ENCODE assay signal across 1 cellular context in the genomic region with DNA sequence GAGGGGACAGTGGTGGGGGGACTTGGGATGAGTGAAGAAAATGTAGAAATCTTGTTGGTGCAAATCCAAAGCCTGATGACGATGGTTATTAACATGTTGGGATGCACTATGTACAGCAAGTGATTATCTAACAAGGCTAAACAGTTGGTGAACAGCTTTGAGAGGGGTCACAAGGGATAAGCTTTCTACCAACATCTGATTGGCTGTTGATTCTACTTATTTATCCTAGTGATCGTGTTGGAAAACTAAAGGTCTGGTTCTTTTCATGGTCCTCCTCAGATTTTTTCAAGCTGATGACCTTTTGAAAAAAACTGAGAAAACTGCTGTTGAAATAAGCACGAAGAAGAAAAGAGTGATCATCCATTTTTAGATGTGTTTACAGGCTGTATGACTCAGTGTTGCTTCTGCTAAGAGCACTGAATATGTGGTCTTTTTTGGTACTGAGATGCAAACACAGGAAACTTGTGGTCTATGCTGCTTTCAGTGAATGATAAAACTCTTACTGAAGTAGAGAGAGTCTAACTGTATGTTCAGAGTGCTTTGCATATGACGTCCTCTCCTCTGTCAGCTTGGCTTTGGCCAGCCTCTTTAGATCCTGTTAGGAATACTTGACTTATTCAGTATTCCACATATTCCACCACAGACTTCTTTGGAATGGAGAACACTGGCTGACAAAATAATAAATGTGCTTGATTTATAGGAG.
TF ChIP-seq lines count a peak whose summit lies in the region.

No MANE protein-coding gene starts in this region.

TF ChIP-seq in GM12878, 131 proteins besides CTCF, POLR2A, EP300 and RAD21 (continued from another document):
- TF ChIP-seq, protein P1, sequence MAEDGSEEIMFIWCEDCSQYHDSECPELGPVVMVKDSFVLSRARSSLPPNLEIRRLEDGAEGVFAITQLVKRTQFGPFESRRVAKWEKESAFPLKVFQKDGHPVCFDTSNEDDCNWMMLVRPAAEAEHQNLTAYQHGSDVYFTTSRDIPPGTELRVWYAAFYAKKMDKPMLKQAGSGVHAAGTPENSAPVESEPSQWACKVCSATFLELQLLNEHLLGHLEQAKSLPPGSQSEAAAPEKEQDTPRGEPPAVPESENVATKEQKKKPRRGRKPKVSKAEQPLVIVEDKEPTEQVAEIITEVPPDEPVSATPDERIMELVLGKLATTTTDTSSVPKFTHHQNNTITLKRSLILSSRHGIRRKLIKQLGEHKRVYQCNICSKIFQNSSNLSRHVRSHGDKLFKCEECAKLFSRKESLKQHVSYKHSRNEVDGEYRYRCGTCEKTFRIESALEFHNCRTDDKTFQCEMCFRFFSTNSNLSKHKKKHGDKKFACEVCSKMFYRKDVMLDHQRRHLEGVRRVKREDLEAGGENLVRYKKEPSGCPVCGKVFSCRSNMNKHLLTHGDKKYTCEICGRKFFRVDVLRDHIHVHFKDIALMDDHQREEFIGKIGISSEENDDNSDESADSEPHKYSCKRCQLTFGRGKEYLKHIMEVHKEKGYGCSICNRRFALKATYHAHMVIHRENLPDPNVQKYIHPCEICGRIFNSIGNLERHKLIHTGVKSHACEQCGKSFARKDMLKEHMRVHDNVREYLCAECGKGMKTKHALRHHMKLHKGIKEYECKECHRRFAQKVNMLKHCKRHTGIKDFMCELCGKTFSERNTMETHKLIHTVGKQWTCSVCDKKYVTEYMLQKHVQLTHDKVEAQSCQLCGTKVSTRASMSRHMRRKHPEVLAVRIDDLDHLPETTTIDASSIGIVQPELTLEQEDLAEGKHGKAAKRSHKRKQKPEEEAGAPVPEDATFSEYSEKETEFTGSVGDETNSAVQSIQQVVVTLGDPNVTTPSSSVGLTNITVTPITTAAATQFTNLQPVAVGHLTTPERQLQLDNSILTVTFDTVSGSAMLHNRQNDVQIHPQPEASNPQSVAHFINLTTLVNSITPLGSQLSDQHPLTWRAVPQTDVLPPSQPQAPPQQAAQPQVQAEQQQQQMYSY (CRISPR knock-in tag; IDR thresholded peaks at IDR 0.05): no peak
- TF ChIP-seq DPF2 (IDR thresholded peaks at IDR 0.05): peak; percentile 72
- TF ChIP-seq, protein P2, sequence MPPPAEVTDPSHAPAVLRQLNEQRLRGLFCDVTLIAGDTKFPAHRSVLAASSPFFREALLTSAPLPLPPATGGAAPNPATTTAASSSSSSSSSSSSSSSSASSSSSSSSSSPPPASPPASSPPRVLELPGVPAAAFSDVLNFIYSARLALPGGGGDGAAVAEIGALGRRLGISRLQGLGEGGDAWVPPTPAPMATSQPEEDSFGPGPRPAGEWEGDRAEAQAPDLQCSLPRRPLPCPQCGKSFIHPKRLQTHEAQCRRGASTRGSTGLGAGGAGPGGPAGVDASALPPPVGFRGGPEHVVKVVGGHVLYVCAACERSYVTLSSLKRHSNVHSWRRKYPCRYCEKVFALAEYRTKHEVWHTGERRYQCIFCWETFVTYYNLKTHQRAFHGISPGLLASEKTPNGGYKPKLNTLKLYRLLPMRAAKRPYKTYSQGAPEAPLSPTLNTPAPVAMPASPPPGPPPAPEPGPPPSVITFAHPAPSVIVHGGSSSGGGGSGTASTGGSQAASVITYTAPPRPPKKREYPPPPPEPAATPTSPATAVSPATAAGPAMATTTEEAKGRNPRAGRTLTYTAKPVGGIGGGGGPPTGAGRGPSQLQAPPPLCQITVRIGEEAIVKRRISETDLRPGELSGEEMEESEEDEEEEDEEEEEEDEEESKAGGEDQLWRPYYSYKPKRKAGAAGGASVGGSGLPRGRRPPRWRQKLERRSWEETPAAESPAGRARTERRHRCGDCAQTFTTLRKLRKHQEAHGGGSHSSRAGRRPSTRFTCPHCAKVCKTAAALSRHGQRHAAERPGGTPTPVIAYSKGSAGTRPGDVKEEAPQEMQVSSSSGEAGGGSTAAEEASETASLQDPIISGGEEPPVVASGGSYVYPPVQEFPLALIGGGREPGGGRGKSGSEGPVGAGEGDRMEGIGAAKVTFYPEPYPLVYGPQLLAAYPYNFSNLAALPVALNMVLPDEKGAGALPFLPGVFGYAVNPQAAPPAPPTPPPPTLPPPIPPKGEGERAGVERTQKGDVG (CRISPR knock-in tag; IDR thresholded peaks at IDR 0.05): no peak
- TF ChIP-seq, protein P3, sequence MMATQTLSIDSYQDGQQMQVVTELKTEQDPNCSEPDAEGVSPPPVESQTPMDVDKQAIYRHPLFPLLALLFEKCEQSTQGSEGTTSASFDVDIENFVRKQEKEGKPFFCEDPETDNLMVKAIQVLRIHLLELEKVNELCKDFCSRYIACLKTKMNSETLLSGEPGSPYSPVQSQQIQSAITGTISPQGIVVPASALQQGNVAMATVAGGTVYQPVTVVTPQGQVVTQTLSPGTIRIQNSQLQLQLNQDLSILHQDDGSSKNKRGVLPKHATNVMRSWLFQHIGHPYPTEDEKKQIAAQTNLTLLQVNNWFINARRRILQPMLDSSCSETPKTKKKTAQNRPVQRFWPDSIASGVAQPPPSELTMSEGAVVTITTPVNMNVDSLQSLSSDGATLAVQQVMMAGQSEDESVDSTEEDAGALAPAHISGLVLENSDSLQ (IDR thresholded peaks at IDR 0.05): peak; percentile 33; the same call in 1 of the 2 replicates
- peak; percentile 80 for TF ChIP-seq MEF2B (IDR thresholded peaks at IDR 0.05; ENCODE audit: partially characterized antibody, poor library complexity, severe bottlenecking)
- peak; percentile 77 for TF ChIP-seq CREM (IDR thresholded peaks at IDR 0.05; ENCODE audit: low read depth)
TF ChIP-seq in GM12878: peak in this region for 50.
